10 cellular contexts compared by ENCODE assay signal in genomic region chr4:146029147-146029546, GRCh38.
A peak's percentile ranks its signal among the peaks of the same experiment; 100 is the strongest.
DNase-seq lines count a peak whose midpoint lies in the region; ATAC-seq and TF ChIP-seq lines count a peak whose summit lies in the region.
"Had no signal": no experiment of that assay in that cellular context is flagged by ENCODE, and none has a peak within 500 bp of the region (broad histone marks: within the 10 kb centered on the region; RNA-seq: fewer than 3 reads in every experiment).

No MANE protein-coding gene starts in this region.

- H3K27me3 Mint-ChIP-seq in glutamatergic neuron (ENCODE audit: unreplicated experiment): peaks cover 2% of the 10 kb centered on the region

- H3K4me1 Mint-ChIP-seq in glutamatergic neuron (ENCODE audit: low read depth, unreplicated experiment): peaks cover 6% of the 10 kb centered on the region

- H3K36me3 Mint-ChIP-seq in glutamatergic neuron (ENCODE audit: unreplicated experiment): peaks cover 7% of the 10 kb centered on the region

- no peak overlapping the region for H3K27ac Mint-ChIP-seq in glutamatergic neuron (ENCODE audit: unreplicated experiment)

- no peak overlapping the region for H3K4me3 Mint-ChIP-seq in glutamatergic neuron (ENCODE audit: unreplicated experiment)

- H3K9me3 Mint-ChIP-seq in glutamatergic neuron (ENCODE audit: unreplicated experiment): no peaks in the 10 kb centered on the region

- DNase-seq in kidney glomerular epithelial cell (lab: John Stamatoyannopoulos, UW): peak; percentile 11
- DNase-seq in mucosa of gallbladder (ENCODE audit: low spot score): no peak
- no peak for DNase-seq in LoVo (ENCODE audit: low spot score)
- DNase-seq in glutamatergic neuron: no peak
- no peak for DNase-seq in SKM-1 (lab: John Stamatoyannopoulos, UW; ENCODE audit: unreplicated experiment)
- DNase-seq: lower lobe of right lung, NCI-H345 had no signal

- no peak for TF ChIP-seq CTCF in glutamatergic neuron (IDR thresholded peaks at IDR 0.05; ENCODE audit: partially characterized antibody, unreplicated experiment)

- ATAC-seq in GM18520 (IDR thresholded peaks at IDR 0.05; ENCODE audit: unreplicated experiment): peak; percentile 34
- peak; percentile 60 for ATAC-seq in GM21825 (IDR thresholded peaks at IDR 0.05; ENCODE audit: unreplicated experiment)
- peak; percentile 60 for ATAC-seq in HG03558 (IDR thresholded peaks at IDR 0.05; ENCODE audit: extremely low read depth, unreplicated experiment)
- ATAC-seq: lower lobe of right lung had no signal
